Comparison of ENCODE assay signal across 18 cellular contexts in genomic region chr19:40589723-40590429, GRCh38. TPM values are rescaled to one million over a fixed set of nuclear protein-coding genes. Genes with fewer than 3 reads are reported as not detected.
DNase-seq lines count a peak whose midpoint lies in the region; ATAC-seq and TF ChIP-seq lines count a peak whose summit lies in the region.
"Had no signal": no experiment of that assay in that cellular context is flagged by ENCODE, and none has a peak within 500 bp of the region (broad histone marks: within the 10 kb centered on the region; RNA-seq: fewer than 3 reads in every experiment).

No MANE protein-coding gene starts in this region.

- no peak overlapping the region for H3K4ac ChIP-seq in H9 (ENCODE audit: low read depth, low read length)

- H2BK5ac ChIP-seq in H9 (ENCODE audit: insufficient read length, low read length), result no peak overlapping the region

- no peak overlapping the region for H3K4me3 ChIP-seq in endodermal cell (ENCODE audit: low read length)
- no peak overlapping the region for H3K4me3 ChIP-seq in osteoblast (ENCODE audit: insufficient read depth, low read length)
- H3K4me3 ChIP-seq: HAP-1, SJSA1 had no signal

- no peak for TF ChIP-seq CTCF in H9 (conservative IDR thresholded peaks at IDR 0.05)
- no peak for TF ChIP-seq CTCF in RWPE1 (conservative IDR thresholded peaks at IDR 0.05; ENCODE audit: low read depth)
- no peak for TF ChIP-seq CTCF in endodermal cell (conservative IDR thresholded peaks at IDR 0.05)
- no peak for TF ChIP-seq CTCF in osteoblast (IDR thresholded peaks at IDR 0.05; ENCODE audit: extremely low read depth, low read depth, low read length)

- H3K79me2 ChIP-seq in H9 (ENCODE audit: insufficient read depth, low read length) (no peaks in the 10 kb centered on the region), osteoblast (ENCODE audit: insufficient read depth, low read length) (no peaks in the 10 kb centered on the region)

- H2AK5ac ChIP-seq in H9 (ENCODE audit: insufficient read length, low read length), result no peak overlapping the region

- ATAC-seq in HG02798 (IDR thresholded peaks at IDR 0.05; ENCODE audit: poor library complexity, unreplicated experiment), result no peak
- no peak for ATAC-seq in GM21367 (IDR thresholded peaks at IDR 0.05; ENCODE audit: unreplicated experiment)

- POLR2A ChIA-PET in RWPE1 (lab: Yijun Ruan, JAX; ENCODE audit: low non-redundant PET), result no interaction called here

- no peaks in the 10 kb centered on the region for H4K20me1 ChIP-seq in H9 (ENCODE audit: control insufficient read depth, insufficient read depth, insufficient read length)
- H4K20me1 ChIP-seq in osteoblast (ENCODE audit: insufficient read depth, low read length), result no peaks in the 10 kb centered on the region

- H3K18ac ChIP-seq in H9 (ENCODE audit: insufficient read length, low read depth, low read length), result no peak overlapping the region

- H3K56ac ChIP-seq in H9 (ENCODE audit: insufficient read length, low read depth, low read length), result no peak overlapping the region

- H3K36me3 ChIP-seq in endodermal cell (ENCODE audit: control insufficient read depth, insufficient read depth, low read length), result peaks cover 18% of the 10 kb centered on the region
- peaks cover 14% of the 10 kb centered on the region for H3K36me3 ChIP-seq in osteoblast (ENCODE audit: insufficient read depth, low read length)

- H3K79me1 ChIP-seq in H9 (ENCODE audit: insufficient read depth, low read depth, low read length, poor library complexity, severe bottlenecking), result no peaks in the 10 kb centered on the region

- H3K27ac ChIP-seq in H9 (ENCODE audit: insufficient read length, low read depth, low read length), result no peak overlapping the region
- H3K27ac ChIP-seq in RWPE1, result peak overlapping the region; percentile 48; the same call in 1 of the 2 replicates
- peak overlapping the region; percentile 44 for H3K27ac ChIP-seq in endodermal cell (ENCODE audit: low read depth, low read length)
- H3K27ac ChIP-seq in osteoblast (ENCODE audit: low read depth, low read length), result no peak overlapping the region
- H3K27ac ChIP-seq: SJSA1 had no signal

- no CpG with 5 or more reads among the region's 25 CpGs for WGBS in H9 (ENCODE audit: extremely low coverage, insufficient read length, low lambda C conversion rate)
- 88 to 96% methylated on average over 4 to 23 of the region's 25 CpGs for WGBS in endodermal cell (ENCODE audit: insufficient coverage in 1 of 2, insufficient read length in 1 of 2), 2 experiments

- H4K91ac ChIP-seq in H9 (ENCODE audit: insufficient read length, low read depth, low read length), result no peak overlapping the region

- no peaks in the 10 kb centered on the region for H3K9me3 ChIP-seq in H9 (ENCODE audit: control insufficient read depth, low read depth, low read length)
- no peaks in the 10 kb centered on the region for H3K9me3 ChIP-seq in endodermal cell (ENCODE audit: control insufficient read depth, low read length)
- no peaks in the 10 kb centered on the region for H3K9me3 ChIP-seq in osteoblast (ENCODE audit: low read depth, low read length)
- H3K9me3 ChIP-seq: HAP-1, SJSA1 had no signal

- peaks cover 3% of the 10 kb centered on the region; the same call in 1 of the 2 replicates for H3K4me1 ChIP-seq in H9 (ENCODE audit: insufficient read depth, low read length)
- no peaks in the 10 kb centered on the region for H3K4me1 ChIP-seq in endodermal cell (ENCODE audit: control insufficient read depth, insufficient read depth, low read length)
- H3K4me1 ChIP-seq in osteoblast (ENCODE audit: insufficient read depth, low read length), result peaks cover 22% of the 10 kb centered on the region
- H3K4me1 ChIP-seq: HAP-1 had no signal

- peak overlapping the region in 2 of 3 experiments; percentile 70 to 74; a peak in 2 of 7 replicates for H3K27ac Mint-ChIP-seq in H9
- no peak overlapping the region for H3K27ac Mint-ChIP-seq in endodermal cell
- H3K27ac Mint-ChIP-seq: CD4-positive, alpha-beta T cell had no signal

- CTCF ChIA-PET in RWPE1 (lab: Yijun Ruan, JAX), result interaction anchor here (1.7 kb wide), 1 partner anchor 13 kb away, joined by 5 read pairs; no protein-coding TSS in a partner anchor

- no peak overlapping the region for H3K14ac ChIP-seq in H9 (ENCODE audit: insufficient read depth, low read length)

- H4K5ac ChIP-seq in H9 (ENCODE audit: insufficient read length, low read depth, low read length), result no peak overlapping the region

- H3K36me3 Mint-ChIP-seq in H9 (ENCODE audit: insufficient read depth in 1 of 3, low read depth in 3 of 3) (peaks cover 16 to 56% (median 33%) of the 10 kb centered on the region in 3 experiments), endodermal cell (ENCODE audit: low read depth) (peaks cover 39% of the 10 kb centered on the region)

- H3K4me2 ChIP-seq in H9 (ENCODE audit: insufficient read depth, insufficient read length, low read length), result no peak overlapping the region
- no peak overlapping the region for H3K4me2 ChIP-seq in osteoblast (ENCODE audit: insufficient read depth, low read length)

- H3K9ac ChIP-seq in H9 (ENCODE audit: extremely low read depth, insufficient read length, low read length), result no peak overlapping the region
- H3K9ac ChIP-seq in endodermal cell (ENCODE audit: extremely low read depth, low read length, poor library complexity, severe bottlenecking), result no peak overlapping the region

- H2AFZ ChIP-seq in H9 (ENCODE audit: low read length) (no peak overlapping the region), osteoblast (ENCODE audit: low read length) (no peak overlapping the region)

- H3K9me3 Mint-ChIP-seq in H9, result no peaks in the 10 kb centered on the region
- H3K9me3 Mint-ChIP-seq in endodermal cell, result peaks cover 1% of the 10 kb centered on the region
- H3K9me3 Mint-ChIP-seq: CD4-positive, alpha-beta T cell had no signal

- no peak overlapping the region for H2BK12ac ChIP-seq in H9 (ENCODE audit: insufficient read length, low read depth, low read length)

- no peak overlapping the region for H3K4me3 Mint-ChIP-seq in H9
- H3K4me3 Mint-ChIP-seq in endodermal cell, result no peak overlapping the region
- H3K4me3 Mint-ChIP-seq: B cell; CD4-positive, alpha-beta T cell had no signal

- H3K4me1 Mint-ChIP-seq in H9 (peaks cover 8 to 17% of the 10 kb centered on the region in 2 experiments), endodermal cell (no peaks in the 10 kb centered on the region)

- H3K23ac ChIP-seq in H9 (ENCODE audit: insufficient read length, low read depth, low read length), result no peak overlapping the region

- H2BK20ac ChIP-seq in H9 (ENCODE audit: low read depth, low read length, poor library complexity, severe bottlenecking), result no peak overlapping the region

- no peak for DNase-seq in H9
- DNase-seq in RWPE1 (ENCODE audit: low spot score), result no peak
- DNase-seq in endodermal cell, result no peak
- peak; percentile 62 for DNase-seq in osteoblast (ENCODE audit: insufficient read length, low spot score, missing footprints)
- DNase-seq in T-helper 9 cell, result no peak
- no peak for DNase-seq in mucosa of gallbladder (ENCODE audit: low spot score)
- DNase-seq: CD4-positive, alpha-beta T cell; DMS53; NCI-H1105 treated with DMSO at 0.1 percent for 48 hours; NCI-H2107; NCI-H526 treated with DMSO at 0.1 percent for 48 hours; NK-92 treated with Interleukin-12 subunit alpha and Interleukin-12 subunit beta, amount 100 ng/mL, for 24 hours; RPMI8226 had no signal

- no peak overlapping the region for H2BK120ac ChIP-seq in H9 (ENCODE audit: low read depth, low read length, poor library complexity, severe bottlenecking)

- no peak overlapping the region for H3T11ph ChIP-seq in H9 (ENCODE audit: low read length)

- no peak overlapping the region for H2BK15ac ChIP-seq in H9 (ENCODE audit: low read depth, low read length)

- no peak overlapping the region for H4K8ac ChIP-seq in H9 (replicated peaks; ENCODE audit: insufficient read length, low read depth, low read length)

- peaks cover 5% of the 10 kb centered on the region for H3K23me2 ChIP-seq in H9 (ENCODE audit: insufficient read length, low read depth, low read length, poor library complexity, severe bottlenecking)

- H3K27me3 ChIP-seq in H9 (ENCODE audit: insufficient read depth, low read length) (no peaks in the 10 kb centered on the region), endodermal cell (ENCODE audit: control insufficient read depth, insufficient read depth, low read length, poor library complexity, severe bottlenecking) (no peaks in the 10 kb centered on the region), osteoblast (ENCODE audit: insufficient read depth, low read length) (no peaks in the 10 kb centered on the region)
- H3K27me3 ChIP-seq: SJSA1 had no signal

- H3K27me3 Mint-ChIP-seq in H9 (ENCODE audit: low read depth), result peaks cover 4% of the 10 kb centered on the region
- peaks cover 8% of the 10 kb centered on the region for H3K27me3 Mint-ChIP-seq in endodermal cell (ENCODE audit: insufficient read depth)
- H3K27me3 Mint-ChIP-seq: B cell had no signal

RNA-seq across cellular contexts. Expression of gene LTBP4, which starts 11.3 kb away (rescaled TPM):
- total RNA-seq in H9 (2021) (115 and 129 TPM in 2 replicates), endodermal cell (100 to 1,000 TPM; 104 to 133 TPM), osteoblast (13.6 and 16.6 TPM in 2 replicates), mucosa of gallbladder (225 TPM)
- 219 TPM for polyA plus RNA-seq in endodermal cell (2013, experiment 1 of 2)
- 194 TPM for polyA plus RNA-seq in endodermal cell (2013, experiment 2 of 2)

RNA-seq across cellular contexts. Expression of gene SHKBP1, which starts 13.2 kb away (rescaled TPM):
- total RNA-seq in H9 (2021), result 90.9 and 92.9 TPM in 2 replicates
- 100 to 1,000 TPM; 110 TPM for total RNA-seq in endodermal cell
- polyA plus RNA-seq in endodermal cell (2013, experiment 1 of 2), result 90.9 TPM
- 81.4 TPM for polyA plus RNA-seq in endodermal cell (2013, experiment 2 of 2)
- total RNA-seq in osteoblast, result 16.3 and 18.9 TPM in 2 replicates
- 80.9 TPM for total RNA-seq in mucosa of gallbladder

Comparison
In these comparisons a context has a peak if more than half of its experiments do, and no peak if none do; other contexts are left out.
1. H3K27ac ChIP-seq: peak in RWPE1 (single experiment) and endodermal cell (single experiment); none in H9 (single experiment) and osteoblast (single experiment).